Comparison of ENCODE assay signal across 16 cellular contexts in genomic region chr13:46495647-46496046, GRCh38.
A peak's percentile ranks its signal among the peaks of the same experiment; 100 is the strongest.
DNase-seq lines count a peak whose midpoint lies in the region; TF ChIP-seq lines count a peak whose summit lies in the region.
"Had no signal": no experiment of that assay in that cellular context is flagged by ENCODE, and none has a peak within 500 bp of the region (broad histone marks: within the 10 kb centered on the region; RNA-seq: fewer than 3 reads in every experiment).

No MANE protein-coding gene starts in this region.

- no peak overlapping the region for H3K4me3 Mint-ChIP-seq in nephron progenitor cell
- H3K4me3 Mint-ChIP-seq: CD4-positive, alpha-beta memory T cell; H9 had no signal

- H3K9me3 Mint-ChIP-seq in nephron progenitor cell: no peaks in the 10 kb centered on the region
- H3K9me3 Mint-ChIP-seq: CD4-positive, alpha-beta memory T cell; H9 had no signal

- H3K27me3 Mint-ChIP-seq in nephron progenitor cell (ENCODE audit: low read depth, poor library complexity): no peaks in the 10 kb centered on the region

- TF ChIP-seq CTCF in nephron progenitor cell (IDR thresholded peaks at IDR 0.05): no peak

- no peaks in the 10 kb centered on the region for H3K36me3 Mint-ChIP-seq in nephron progenitor cell (ENCODE audit: low read depth)
- H3K36me3 Mint-ChIP-seq: CD4-positive, alpha-beta memory T cell had no signal

- H3K4me1 Mint-ChIP-seq in nephron progenitor cell: peaks cover 9% of the 10 kb centered on the region
- H3K4me1 Mint-ChIP-seq: CD4-positive, alpha-beta memory T cell had no signal

- H3K36me3 ChIP-seq in SK-N-MC (ENCODE audit: insufficient read depth, low read length): no peaks in the 10 kb centered on the region

- peak overlapping the region; percentile 36 for H3K27ac Mint-ChIP-seq in nephron progenitor cell
- H3K27ac Mint-ChIP-seq: CD4-positive, alpha-beta memory T cell; H9 had no signal

- H3K9me3 ChIP-seq in SK-N-MC (ENCODE audit: low read depth, low read length): no peaks in the 10 kb centered on the region

- H3K27ac ChIP-seq in SK-N-MC (peak overlapping the region; percentile 72), caudate nucleus (ENCODE audit: low read depth, low read length) (no peak overlapping the region)
- H3K27ac ChIP-seq: PC-9 had no signal

- H3K9ac ChIP-seq in SK-N-MC (ENCODE audit: insufficient read length): no peak overlapping the region

- DNase-seq in COLO829 (ENCODE audit: low spot score): peak; percentile 49
- DNase-seq in SK-N-MC (ENCODE audit: low read depth, low spot score): no peak
- DNase-seq in fibroblast of peridontal ligament (ENCODE audit: extremely low read depth): peak; percentile 70
- no peak for DNase-seq in nephron progenitor cell
- no peak for DNase-seq in NCI-H446 treated with DMSO at 0.1 percent for 48 hours (lab: John Stamatoyannopoulos, UW)
- DNase-seq in glomerular visceral epithelial cell (ENCODE audit: extremely low spot score): no peak
- DNase-seq in stimulated activated CD4-positive, alpha-beta T cell treated with anti-CD3 and anti-CD28 coated beads, Interleukin-4, amount 100 ng/mL, for 4 hours: no peak
- no peak for DNase-seq in caudate nucleus (lab: John Stamatoyannopoulos, UW)
- DNase-seq: AML-193; CD4-positive, alpha-beta memory T cell; DND-41; H9; NCI-H1105 treated with DMSO at 0.1 percent for 48 hours; NCI-H187; NCI-H774; PC-9 had no signal

- H3K4me3 ChIP-seq in SK-N-MC: peak overlapping the region; percentile 59
- H3K4me3 ChIP-seq: PC-9 had no signal

Comparison
In these comparisons a context has a peak if more than half of its experiments do, and no peak if none do; other contexts are left out.
1. DNase-seq: peak in COLO829 (single experiment) and fibroblast of peridontal ligament (single experiment); none in SK-N-MC (single experiment), nephron progenitor cell (single experiment), NCI-H446 treated with DMSO at 0.1 percent for 48 hours (single experiment), glomerular visceral epithelial cell (single experiment), stimulated activated CD4-positive, alpha-beta T cell treated with anti-CD3 and anti-CD28 coated beads, Interleukin-4, amount 100 ng/mL, for 4 hours (0 of 2) and caudate nucleus (0 of 61).